Comparison of ENCODE assay signal across 1 cellular context in genomic region chr5:135545115-135545514, GRCh38.
TF ChIP-seq lines count a peak whose summit lies in the region.

No MANE protein-coding gene starts in this region.

TF ChIP-seq in SK-N-SH treated with all-trans-retinoic acid at 6 μM for 48 hours, 23 proteins besides CTCF, POLR2A, EP300 and RAD21 (continued from another document):
- TF ChIP-seq POU6F1 (CRISPR knock-in tag; IDR thresholded peaks at IDR 0.05; ENCODE audit: borderline replicate concordance, low read depth), result no peak
- no peak for TF ChIP-seq RARB (CRISPR knock-in tag; IDR thresholded peaks at IDR 0.05)
- TF ChIP-seq CSRNP3 (CRISPR knock-in tag; IDR thresholded peaks at IDR 0.05), result no peak
- no peak for TF ChIP-seq ZC3H10 (CRISPR knock-in tag; IDR thresholded peaks at IDR 0.05)
- no peak for TF ChIP-seq ZNF8 (CRISPR knock-in tag; IDR thresholded peaks at IDR 0.05)
- TF ChIP-seq ZNF70 (CRISPR knock-in tag; IDR thresholded peaks at IDR 0.05), result no peak
- no peak for TF ChIP-seq PPARA (CRISPR knock-in tag; IDR thresholded peaks at IDR 0.05; ENCODE audit: borderline replicate concordance)
- TF ChIP-seq TCF4 (CRISPR knock-in tag; IDR thresholded peaks at IDR 0.05; ENCODE audit: borderline replicate concordance), result no peak
